21 cellular contexts compared by ENCODE assay signal in the genomic region with DNA sequence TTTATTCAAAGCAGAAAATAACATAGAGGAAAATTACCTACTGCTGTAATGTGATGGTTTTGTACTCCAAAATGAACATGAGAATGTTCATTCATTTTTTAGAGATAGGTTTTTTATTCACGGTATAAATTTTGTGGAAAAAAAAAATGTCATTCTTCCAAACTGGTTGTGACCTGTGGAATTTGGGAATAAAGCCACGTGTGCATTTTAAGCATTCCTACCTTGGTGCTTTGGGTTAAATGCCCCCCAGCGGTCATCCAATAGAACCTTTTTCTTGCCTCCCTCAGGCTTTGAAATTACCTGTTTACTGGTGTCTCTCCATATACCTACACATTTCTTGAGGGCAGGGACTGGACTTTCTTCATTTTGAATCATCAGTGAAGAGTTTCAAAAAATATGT.
DNase-seq lines count a peak whose midpoint lies in the region; ATAC-seq, FAIRE-seq and TF ChIP-seq lines count a peak whose summit lies in the region.
"Had no signal": no experiment of that assay in that cellular context is flagged by ENCODE, and none has a peak within 500 bp of the region (broad histone marks: within the 10 kb centered on the region; RNA-seq: fewer than 3 reads in every experiment).

No MANE protein-coding gene starts in this region.

- H3K79me2 ChIP-seq in HepG2 (ENCODE audit: insufficient read depth, low read length) (no peaks in the 10 kb centered on the region), PC-3 (ENCODE audit: low read length) (no peaks in the 10 kb centered on the region)

- H3K9me3 ChIP-seq in HepG2 (ENCODE audit: low read length) = peaks cover 12% of the 10 kb centered on the region; the same call in 1 of the 2 replicates
- no peaks in the 10 kb centered on the region for H3K9me3 ChIP-seq in right lobe of liver
- no peaks in the 10 kb centered on the region for H3K9me3 ChIP-seq in PC-3 (ENCODE audit: low read length)
- no peaks in the 10 kb centered on the region for H3K9me3 ChIP-seq in kidney (ENCODE audit: control insufficient read depth in 1 of 2, low read length in 2 of 2)
- H3K9me3 ChIP-seq: Peyer's patch, SJCRH30 had no signal

- H3K9ac ChIP-seq in HepG2 (ENCODE audit: insufficient read depth, low read depth, low read length) (no peak overlapping the region), PC-3 (ENCODE audit: low read length) (no peak overlapping the region), kidney (ENCODE audit: low read length in 2 of 2) (no peak overlapping the region)

- no peaks in the 10 kb centered on the region for H3F3A ChIP-seq in PC-3 (ENCODE audit: low read length, unreplicated experiment)

- H3K36me3 Mint-ChIP-seq in type B pancreatic cell = peaks cover 5% of the 10 kb centered on the region

- no peaks in the 10 kb centered on the region for H3K4me1 Mint-ChIP-seq in type B pancreatic cell (ENCODE audit: unreplicated experiment)
- H3K4me1 Mint-ChIP-seq: B cell had no signal

- H3K36me3 ChIP-seq in HepG2 (replicated peaks in 1 of 2; ENCODE audit: control insufficient read depth in 1 of 2, insufficient read depth in 2 of 2, low read length in 2 of 2) (no peaks in the 10 kb centered on the region), right lobe of liver (no peaks in the 10 kb centered on the region), PC-3 (ENCODE audit: low read depth, low read length) (no peaks in the 10 kb centered on the region), kidney (ENCODE audit: control insufficient read depth in 1 of 2, insufficient read depth in 2 of 2, low read length in 2 of 2) (no peaks in the 10 kb centered on the region)
- H3K36me3 ChIP-seq: Peyer's patch, SJCRH30 had no signal

- H3K4me1 ChIP-seq in HepG2 (ENCODE audit: insufficient read depth, low read length) (no peaks in the 10 kb centered on the region), right lobe of liver (no peaks in the 10 kb centered on the region), PC-3 (ENCODE audit: insufficient read depth, low read length) (no peaks in the 10 kb centered on the region), kidney (ENCODE audit: control insufficient read depth in 1 of 2, insufficient read depth in 1 of 2, low read depth in 1 of 2, low read length in 2 of 2) (no peaks in the 10 kb centered on the region)
- H3K4me1 ChIP-seq: Peyer's patch, SJCRH30 had no signal

- H2AFZ ChIP-seq in HepG2 (ENCODE audit: low read length) (no peak overlapping the region), PC-3 (ENCODE audit: low read length) (no peak overlapping the region)

- no peak overlapping the region for H3K27ac ChIP-seq in HepG2 (ENCODE audit: extremely low read length, insufficient read depth, low read length)
- H3K27ac ChIP-seq in right lobe of liver = no peak overlapping the region
- no peak overlapping the region for H3K27ac ChIP-seq in PC-3 (ENCODE audit: low read length)
- H3K27ac ChIP-seq in kidney (ENCODE audit: low read depth in 2 of 2, low read length in 2 of 2) = no peak overlapping the region
- H3K27ac ChIP-seq: Peyer's patch, SJCRH30 had no signal

- ATAC-seq in HepG2 (no peak), right lobe of liver (no peak), PC-3 (no peak), GM18520 (IDR thresholded peaks at IDR 0.05; ENCODE audit: unreplicated experiment) (no peak)

- H4K20me1 ChIP-seq in HepG2 (ENCODE audit: insufficient read depth, low read length) (no peaks in the 10 kb centered on the region), PC-3 (ENCODE audit: low read length) (no peaks in the 10 kb centered on the region)

- H3K9me3 Mint-ChIP-seq in type B pancreatic cell = no peaks in the 10 kb centered on the region

- intact Hi-C loops in HepG2 (cut with micrococcal nuclease; ENCODE audit: unreplicated experiment) (no loop called here), right lobe of liver (cut with DNase I) (no loop called here), PC-3 (cut with micrococcal nuclease) (no loop called here), kidney (cut with DNase I) (no loop called here)

- no peaks in the 10 kb centered on the region for H3K9me2 ChIP-seq in PC-3 (replicated peaks; ENCODE audit: low read length)

- in situ Hi-C loops in HepG2 (cut with HindIII; ENCODE audit: extremely low pct_ligation_motif_present, low pct_unique_long_range_greater_than_20kb) = no loop called here

- CTCF ChIA-PET in HepG2 (lab: Yijun Ruan, JAX; ENCODE audit: low intra/inter-chr PET ratio, low total read pairs) (no interaction called here), PC-3 (lab: Charles Lee) (no interaction called here)

- TF ChIP-seq POLR2A in HepG2 (IDR thresholded peaks at IDR 0.05; ENCODE audit: insufficient read depth in 1 of 2, low read depth in 2 of 2, low read length in 2 of 2) = no peak
- TF ChIP-seq POLR2A in right lobe of liver (IDR thresholded peaks at IDR 0.05) = no peak

- WGBS in HepG2 (ENCODE audit: low lambda C conversion rate) = 20% methylated on average over 3 of the region's 3 CpGs
- 32% methylated on average over 3 of the region's 3 CpGs for WGBS in right lobe of liver (ENCODE audit: insufficient coverage, low coverage, low lambda C conversion rate, missing lambda C conversion rate)

- DNase-seq in HepG2 (ENCODE audit: low spot score) = no peak
- no peak for DNase-seq in right lobe of liver
- no peak for DNase-seq in PC-3
- peak; percentile 23 for DNase-seq in iPS-NIHi11 (ENCODE audit: low spot score)
- no peak for DNase-seq in type B pancreatic cell (ENCODE audit: extremely low spot score, unreplicated experiment)
- DNase-seq in NCI-H146 (lab: John Stamatoyannopoulos, UW) = no peak
- DNase-seq in kidney = no peak
- DNase-seq: DND-41, HFFc6, Kasumi-1, MM.1S, NCI-H1048, NCI-H1417 treated with DMSO at 0.1 percent for 48 hours, NCI-H187 treated with DMSO at 0.1 percent for 48 hours, NCI-H748 treated with DMSO at 0.1 percent for 48 hours, Peyer's patch, SJCRH30 had no signal

- H3K4me3 ChIP-seq in HepG2 (replicated peaks in 1 of 3; ENCODE audit: insufficient read depth in 1 of 3, low read depth in 2 of 3, low read length in 3 of 3) (no peak overlapping the region), right lobe of liver (no peak overlapping the region), PC-3 (ENCODE audit: low read length) (no peak overlapping the region), kidney (ENCODE audit: low read length in 2 of 2) (no peak overlapping the region)
- H3K4me3 ChIP-seq: Peyer's patch, SJCRH30 had no signal

- H3K4me2 ChIP-seq in HepG2 (ENCODE audit: low read depth, low read length) (no peak overlapping the region), PC-3 (ENCODE audit: low read length) (no peak overlapping the region)

- TF ChIP-seq CTCF in HepG2 (CRISPR knock-in tag; IDR thresholded peaks at IDR 0.05) (no peak), right lobe of liver (IDR thresholded peaks at IDR 0.05) (no peak), PC-3 (conservative IDR thresholded peaks at IDR 0.05; ENCODE audit: low read depth, low read length) (peak; percentile 40; the same call in 1 of the 2 replicates), type B pancreatic cell (conservative IDR thresholded peaks at IDR 0.05) (peak; percentile 30), kidney (IDR thresholded peaks at IDR 0.05; ENCODE audit: borderline replicate concordance, extremely low read depth, insufficient read depth) (no peak)

- H3K4me3 Mint-ChIP-seq in type B pancreatic cell = no peak overlapping the region
- H3K4me3 Mint-ChIP-seq: B cell, HFFc6 had no signal

- no peak for TF ChIP-seq EP300 in HepG2 (IDR thresholded peaks at IDR 0.05; ENCODE audit: low read depth in 2 of 2, low read length in 2 of 2)
- TF ChIP-seq EP300 in HepG2 (CRISPR knock-in tag; IDR thresholded peaks at IDR 0.05; ENCODE audit: borderline replicate concordance) = no peak

- BruUV-seq in HepG2 (replicated peaks; lab: Mats Ljungman, UMichigan) = no TSS peak
- no TSS peak for BruUV-seq in PC-3 (replicated peaks; lab: Mats Ljungman, UMichigan)

- H3K27me3 ChIP-seq in HepG2 (ENCODE audit: control insufficient read depth in 1 of 2, insufficient read depth in 2 of 2, low read length in 2 of 2) (no peaks in the 10 kb centered on the region), right lobe of liver (no peaks in the 10 kb centered on the region), PC-3 (ENCODE audit: low read length) (peaks cover 13% of the 10 kb centered on the region; the same call in 1 of the 2 replicates)
- H3K27me3 ChIP-seq: Peyer's patch had no signal

- no peak for TF ChIP-seq RAD21 in HepG2 (CRISPR knock-in tag; IDR thresholded peaks at IDR 0.05)

- no peaks in the 10 kb centered on the region for H3K27me3 Mint-ChIP-seq in type B pancreatic cell
- H3K27me3 Mint-ChIP-seq: B cell had no signal

- no peak overlapping the region for H3K27ac Mint-ChIP-seq in type B pancreatic cell
- H3K27ac Mint-ChIP-seq: B cell, HFFc6 had no signal

- POLR2A ChIA-PET in HepG2 (lab: Yijun Ruan, JAX) = no interaction called here
- POLR2A ChIA-PET in PC-3 (lab: Charles Lee; ENCODE audit: unreplicated experiment) = no interaction called here

- FAIRE-seq in HepG2 (lab: Jason Lieb, UNC) = no peak
- FAIRE-seq in kidney (lab: Jason Lieb, UNC) = no peak
- FAIRE-seq: A204.1, GM12891 had no signal

TF ChIP-seq in HepG2, 621 proteins besides CTCF, POLR2A, EP300 and RAD21:
- TF ChIP-seq MAFK (conservative IDR thresholded peaks at IDR 0.05 in 1 of 2, IDR thresholded peaks at IDR 0.05 in 1 of 2; ENCODE audit: low read length in 2 of 2) (peak in 1 of 2 experiments; percentile 30; a peak in 1 of 4 replicates), TEF (CRISPR knock-in tag; IDR thresholded peaks at IDR 0.05) (no peak), MAFF (IDR thresholded peaks at IDR 0.05; ENCODE audit: low read depth, low read length) (0 out of 2 replicates have a peak, but pooled peaks have one; percentile 20), ZKSCAN8 (CRISPR knock-in tag; IDR thresholded peaks at IDR 0.05; ENCODE audit: borderline replicate concordance) (no peak), POLR2AphosphoS5 (IDR thresholded peaks at IDR 0.05; ENCODE audit: low read depth, low read length) (no peak), TCF7 (IDR thresholded peaks at IDR 0.05; ENCODE audit: low read depth) (no peak)

Comparison
In these comparisons a context has a peak if more than half of its experiments do, and no peak if none do; other contexts are left out.
1. CTCF ChIP-seq: peak in PC-3 (single experiment) and type B pancreatic cell (single experiment); none in HepG2 (single experiment), right lobe of liver (0 of 4) and kidney (single experiment).